Comparison of ENCODE assay signal across 8 cellular contexts in the genomic region with DNA sequence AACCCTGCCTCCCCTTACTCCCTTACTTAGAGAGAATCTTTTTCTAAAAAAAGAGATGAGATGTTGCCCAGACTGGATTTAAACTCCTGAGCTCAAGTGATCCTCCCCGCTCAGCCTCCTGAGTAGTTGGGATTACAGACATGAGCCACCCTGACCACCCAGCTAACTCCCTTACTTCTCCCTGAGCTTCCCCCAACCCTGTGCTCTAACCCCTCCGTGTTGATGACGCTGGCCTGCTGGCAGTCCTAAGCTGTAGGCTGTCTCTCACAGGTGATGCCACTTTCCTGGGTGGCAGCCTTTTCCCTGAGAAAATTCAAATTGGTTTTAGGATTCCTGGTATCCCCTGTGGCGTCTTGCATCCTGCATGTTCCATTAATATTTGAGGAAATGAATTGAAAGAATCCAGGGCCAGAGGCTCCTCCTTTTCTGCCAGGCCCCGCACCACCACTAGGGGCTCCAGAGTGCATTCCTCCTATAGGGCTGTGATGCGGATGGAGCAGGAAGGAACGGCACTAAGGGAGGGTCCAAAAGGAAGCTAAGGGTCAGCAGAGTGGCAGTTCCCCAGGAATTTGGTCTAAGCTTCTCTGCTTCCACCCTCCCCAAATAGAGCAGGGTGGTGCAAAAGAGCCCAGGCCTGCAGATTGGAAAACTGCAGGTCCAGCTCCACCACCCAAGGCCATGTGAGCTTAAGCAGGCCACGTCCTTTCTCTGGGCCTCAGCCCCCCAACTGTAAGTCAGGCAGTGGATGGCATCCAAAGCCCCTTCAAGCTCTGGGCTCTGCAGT.
DNase-seq lines count a peak whose midpoint lies in the region; ATAC-seq lines count a peak whose summit lies in the region.

No MANE protein-coding gene starts in this region.

- H3K9ac ChIP-seq in mesenchymal stem cell (ENCODE audit: low read length) = no peak overlapping the region

- H3K4me3 Mint-ChIP-seq in activated CD8-positive, alpha-beta T cell treated with anti-CD3 and anti-CD28 coated beads, Interleukin-2, amount 10 ng/mL, durations not matched to agents 7 days and 5 days = no peak overlapping the region

- H3K79me1 ChIP-seq in mesenchymal stem cell (replicated peaks; ENCODE audit: low read length, poor library complexity, severe bottlenecking) = no peaks in the 10 kb centered on the region

- H2BK5ac ChIP-seq in mesenchymal stem cell (ENCODE audit: low read depth, low read length, poor library complexity, severe bottlenecking) = no peak overlapping the region

- no peak overlapping the region for H3K18ac ChIP-seq in mesenchymal stem cell (ENCODE audit: low read depth in 1 of 2, low read length in 2 of 2)

- peak overlapping the region in 1 of 2 experiments; percentile 7 for H2BK12ac ChIP-seq in mesenchymal stem cell (ENCODE audit: low read length in 2 of 2)

- ATAC-seq in activated CD8-positive, alpha-beta T cell treated with anti-CD3 and anti-CD28 coated beads, Interleukin-2, amount 10 ng/mL, durations not matched to agents 7 days and 5 days = peak; percentile 87

- H3K36me3 Mint-ChIP-seq in activated CD8-positive, alpha-beta T cell treated with anti-CD3 and anti-CD28 coated beads, Interleukin-2, amount 10 ng/mL, durations not matched to agents 7 days and 5 days (ENCODE audit: low read depth) = no peaks in the 10 kb centered on the region

- peak overlapping the region; percentile 66 for H4K8ac ChIP-seq in mesenchymal stem cell (ENCODE audit: low read length)

- H2BK15ac ChIP-seq in mesenchymal stem cell (ENCODE audit: low read depth, poor library complexity, severe bottlenecking) = peak overlapping the region; percentile 57

- H3K36me3 ChIP-seq in effector memory CD4-positive, alpha-beta T cell (ENCODE audit: control insufficient read depth, insufficient read depth, low read length) = no peaks in the 10 kb centered on the region
- no peaks in the 10 kb centered on the region for H3K36me3 ChIP-seq in mesenchymal stem cell (ENCODE audit: control insufficient read depth in 1 of 2, insufficient read depth in 2 of 2, low read depth in 1 of 2, low read length in 2 of 2)

- WGBS in mesenchymal stem cell = 47% methylated on average over 8 of the region's 8 CpGs

- H3K4me2 ChIP-seq in mesenchymal stem cell (ENCODE audit: low read length, poor library complexity, severe bottlenecking) = no peak overlapping the region

- no peaks in the 10 kb centered on the region for H3K27me3 ChIP-seq in effector memory CD4-positive, alpha-beta T cell (replicated peaks; ENCODE audit: control insufficient read depth, insufficient read depth, low read length, poor library complexity, severe bottlenecking)
- H3K27me3 ChIP-seq in mesenchymal stem cell (ENCODE audit: control insufficient read depth in 1 of 2, insufficient read depth in 1 of 2, low read length in 2 of 2) = no peaks in the 10 kb centered on the region

- no peaks in the 10 kb centered on the region for H3K9me3 ChIP-seq in effector memory CD4-positive, alpha-beta T cell (ENCODE audit: control insufficient read depth, low read length)
- H3K9me3 ChIP-seq in mesenchymal stem cell (ENCODE audit: control insufficient read depth, low read length) = no peaks in the 10 kb centered on the region

- peak overlapping the region; percentile 27 for H4K91ac ChIP-seq in mesenchymal stem cell (ENCODE audit: low read length)

- no peak overlapping the region for H3K27ac Mint-ChIP-seq in activated CD8-positive, alpha-beta T cell treated with anti-CD3 and anti-CD28 coated beads, Interleukin-2, amount 10 ng/mL, durations not matched to agents 7 days and 5 days

- H3K23ac ChIP-seq in mesenchymal stem cell (ENCODE audit: low read length in 2 of 2) = no peak overlapping the region

- H3K4me1 ChIP-seq in effector memory CD4-positive, alpha-beta T cell (ENCODE audit: control insufficient read depth, insufficient read depth, low read length, poor library complexity, severe bottlenecking) = peaks cover 5% of the 10 kb centered on the region
- H3K4me1 ChIP-seq in mesenchymal stem cell (ENCODE audit: control insufficient read depth, insufficient read depth, low read depth, low read length) = peaks cover 17% of the 10 kb centered on the region

- peaks cover 14% of the 10 kb centered on the region for H3K4me1 Mint-ChIP-seq in activated CD8-positive, alpha-beta T cell treated with anti-CD3 and anti-CD28 coated beads, Interleukin-2, amount 10 ng/mL, durations not matched to agents 7 days and 5 days (ENCODE audit: low read depth)

- no peak overlapping the region for H2BK120ac ChIP-seq in mesenchymal stem cell (ENCODE audit: low read depth, low read length)

- no peak overlapping the region for H2AFZ ChIP-seq in mesenchymal stem cell (ENCODE audit: low read depth, low read length)

- POLR2A ChIA-PET in activated CD8-positive, alpha-beta T cell treated with anti-CD3 and anti-CD28 coated beads, Interleukin-2, amount 10 ng/mL, durations not matched to agents 7 days and 5 days (lab: Charles Lee) = interaction anchor here (0.5 to 1.0 kb wide), 2 partner anchors 76 to 86 kb away, joined by 3 read pairs; no protein-coding TSS in a partner anchor

- no peak overlapping the region for H3K4me3 ChIP-seq in effector memory CD4-positive, alpha-beta T cell (ENCODE audit: insufficient read depth, low read depth, low read length, poor library complexity, severe bottlenecking)
- no peak overlapping the region for H3K4me3 ChIP-seq in mesenchymal stem cell (ENCODE audit: insufficient read depth in 1 of 2, low read depth in 1 of 2, low read length in 2 of 2)

- H3K4ac ChIP-seq in mesenchymal stem cell (ENCODE audit: low read depth in 1 of 2, low read length in 2 of 2) = no peak overlapping the region

- H3K27me3 Mint-ChIP-seq in activated CD8-positive, alpha-beta T cell treated with anti-CD3 and anti-CD28 coated beads, Interleukin-2, amount 10 ng/mL, durations not matched to agents 7 days and 5 days (ENCODE audit: low read depth) = no peaks in the 10 kb centered on the region

- DNase-seq in AG08396 (ENCODE audit: low spot score) (peak; percentile 67), GM19238 (ENCODE audit: insufficient read length, low spot score) (peak; percentile 32), NCI-H82 (lab: John Stamatoyannopoulos, UW) (peak; percentile 77), mesenchymal stem cell (peak; percentile 59), NCI-H446 treated with DMSO at 0.1 percent for 48 hours (lab: John Stamatoyannopoulos, UW) (no peak)
- peak; percentile 80 for DNase-seq in activated CD8-positive, alpha-beta T cell treated with anti-CD3 and anti-CD28 coated beads, Interleukin-2, amount 10 ng/mL, durations not matched to agents 7 days and 5 days
- DNase-seq in effector memory CD4-positive, alpha-beta T cell = peak; percentile 29 to 42 (median 31)
- DNase-seq in stimulated activated CD8-positive, alpha-beta memory T cell treated with anti-CD3 and anti-CD28 coated beads, Interleukin-2, amount 100 ng/mL, for 48 hours (ENCODE audit: low read depth in 2 of 2) = peak; percentile 45 to 55

- H2AK5ac ChIP-seq in mesenchymal stem cell (ENCODE audit: low read length, severe bottlenecking) = no peak overlapping the region

- no peak overlapping the region for H3K14ac ChIP-seq in mesenchymal stem cell (ENCODE audit: low read length in 2 of 2)

- H3K9me3 Mint-ChIP-seq in activated CD8-positive, alpha-beta T cell treated with anti-CD3 and anti-CD28 coated beads, Interleukin-2, amount 10 ng/mL, durations not matched to agents 7 days and 5 days (ENCODE audit: insufficient read depth) = no peaks in the 10 kb centered on the region

- CTCF ChIA-PET in activated CD8-positive, alpha-beta T cell treated with anti-CD3 and anti-CD28 coated beads, Interleukin-2, amount 10 ng/mL, durations not matched to agents 7 days and 5 days (lab: Charles Lee) = interaction anchor here (0.6 to 3.8 kb wide), 52 partner anchors 9 to 339 kb away, joined by 3 to 53 read pairs (median 6); a partner anchor contains a TSS

- no peak overlapping the region for H3K27ac ChIP-seq in effector memory CD4-positive, alpha-beta T cell (ENCODE audit: insufficient read depth, low read length, poor library complexity, severe bottlenecking)
- no peak overlapping the region for H3K27ac ChIP-seq in mesenchymal stem cell (ENCODE audit: low read length, poor library complexity, severe bottlenecking)
